8 cellular contexts compared by ENCODE assay signal in genomic region chr10:42637648-42638052, GRCh38. TPM values are rescaled to one million over a fixed set of nuclear protein-coding genes. Genes with fewer than 3 reads are reported as not detected.
DNase-seq lines count a peak whose midpoint lies in the region; ATAC-seq and TF ChIP-seq lines count a peak whose summit lies in the region.

No MANE protein-coding gene starts in this region.

- H3K36me3 ChIP-seq in GM23338 (ENCODE audit: insufficient read depth) (no peaks in the 10 kb centered on the region), skeletal muscle tissue (ENCODE audit: control insufficient read depth in 3 of 3, insufficient read depth in 3 of 3, low read length in 3 of 3) (peaks cover 0 to 4% (median under 1%) of the 10 kb centered on the region in 3 donors)

- H3K27me3 Mint-ChIP-seq in GM23338 (ENCODE audit: insufficient read depth, low read depth, poor library complexity) (peaks cover 7% of the 10 kb centered on the region), T-helper 17 cell (no peaks in the 10 kb centered on the region)

- no peaks in the 10 kb centered on the region for H4K20me1 ChIP-seq in GM23338 (replicated peaks; ENCODE audit: insufficient read depth)

- H3K4me1 ChIP-seq in GM23338 (ENCODE audit: insufficient read depth): peaks cover 6% of the 10 kb centered on the region
- peaks cover 4 to 17% (median 6%) of the 10 kb centered on the region in 3 donors for H3K4me1 ChIP-seq in skeletal muscle tissue (ENCODE audit: control insufficient read depth in 3 of 3, insufficient read depth in 3 of 3, low read length in 3 of 3)

- no peaks in the 10 kb centered on the region for H3K9me3 ChIP-seq in T-helper 17 cell (ENCODE audit: control insufficient read depth, low read length, poor library complexity, severe bottlenecking)
- H3K9me3 ChIP-seq in skeletal muscle tissue (ENCODE audit: control insufficient read depth in 3 of 3, low read length in 3 of 3): no peaks in the 10 kb centered on the region

- H2AFZ ChIP-seq in GM23338: peak overlapping the region; percentile 60

- peaks cover 12% of the 10 kb centered on the region; the same call in 2 of the 3 replicates for H3K4me1 Mint-ChIP-seq in GM23338
- peaks cover 31% of the 10 kb centered on the region for H3K4me1 Mint-ChIP-seq in T-helper 17 cell

- H3F3A ChIP-seq in GM23338 (replicated peaks; ENCODE audit: low read depth): no peaks in the 10 kb centered on the region

- H3K27ac ChIP-seq in GM23338 (ENCODE audit: low read depth): peak overlapping the region; percentile 75
- H3K27ac ChIP-seq in skeletal muscle tissue (ENCODE audit: low read depth, low read length): peak overlapping the region; percentile 75

- H3K4me2 ChIP-seq in GM23338: peak overlapping the region; percentile 84

- H3K36me3 Mint-ChIP-seq in GM23338 (ENCODE audit: low read depth) (peaks cover 34% of the 10 kb centered on the region), T-helper 17 cell (ENCODE audit: low read depth) (peaks cover 7% of the 10 kb centered on the region)

- H3K4me3 ChIP-seq in GM23338: peak overlapping the region; percentile 84
- peak overlapping the region; percentile 76 to 97 for H3K4me3 ChIP-seq in foreskin fibroblast (ENCODE audit: low read depth in 1 of 2, low read length in 2 of 2)
- H3K4me3 ChIP-seq in skeletal muscle tissue (ENCODE audit: low read length in 3 of 3): peak overlapping the region; percentile 89 to 97 (median 94)

- DNase-seq in GM23338 (ENCODE audit: low spot score) (no peak), T-helper 17 cell (no peak), foreskin fibroblast (no peak), NCI-H2171 treated with DMSO at 0.1 percent for 48 hours (lab: John Stamatoyannopoulos, UW) (no peak), EL (no peak)

- H3K4me3 Mint-ChIP-seq in GM23338 (peak overlapping the region; percentile 88), T-helper 17 cell (peak overlapping the region; percentile 96)

- peak overlapping the region; percentile 76 to 94 (median 87) for H3K9ac ChIP-seq in skeletal muscle tissue (ENCODE audit: low read depth in 1 of 3, low read length in 3 of 3)

- peak overlapping the region; percentile 95 for H3K27ac Mint-ChIP-seq in GM23338
- peak overlapping the region; percentile 96 for H3K27ac Mint-ChIP-seq in T-helper 17 cell

- no peaks in the 10 kb centered on the region; the same call in 2 of the 3 replicates for H3K9me3 Mint-ChIP-seq in GM23338

- no peak for TF ChIP-seq CTCF in GM23338 (conservative IDR thresholded peaks at IDR 0.05; ENCODE audit: low read depth in 2 of 2)
- TF ChIP-seq CTCF in foreskin fibroblast (IDR thresholded peaks at IDR 0.05; ENCODE audit: low read depth, low read length): no peak

- H3K27me3 ChIP-seq in GM23338 (ENCODE audit: insufficient read depth) (no peaks in the 10 kb centered on the region), skeletal muscle tissue (ENCODE audit: control insufficient read depth in 3 of 3, insufficient read depth in 3 of 3, low read length in 3 of 3) (no peaks in the 10 kb centered on the region)

- ATAC-seq in GM23338 (peak; percentile 8), T-helper 17 cell (no peak), GM21737 (IDR thresholded peaks at IDR 0.05; ENCODE audit: unreplicated experiment) (no peak), esophagus mucosa (no peak)

- H3K79me2 ChIP-seq in GM23338 (replicated peaks; ENCODE audit: insufficient read depth): peaks cover 37% of the 10 kb centered on the region

- no peaks in the 10 kb centered on the region for H3K9me2 ChIP-seq in GM23338 (ENCODE audit: insufficient read depth)

TF ChIP-seq in GM23338, 12 proteins besides CTCF, POLR2A, EP300 and RAD21 (continues in another document):
- TF ChIP-seq, protein P1, sequence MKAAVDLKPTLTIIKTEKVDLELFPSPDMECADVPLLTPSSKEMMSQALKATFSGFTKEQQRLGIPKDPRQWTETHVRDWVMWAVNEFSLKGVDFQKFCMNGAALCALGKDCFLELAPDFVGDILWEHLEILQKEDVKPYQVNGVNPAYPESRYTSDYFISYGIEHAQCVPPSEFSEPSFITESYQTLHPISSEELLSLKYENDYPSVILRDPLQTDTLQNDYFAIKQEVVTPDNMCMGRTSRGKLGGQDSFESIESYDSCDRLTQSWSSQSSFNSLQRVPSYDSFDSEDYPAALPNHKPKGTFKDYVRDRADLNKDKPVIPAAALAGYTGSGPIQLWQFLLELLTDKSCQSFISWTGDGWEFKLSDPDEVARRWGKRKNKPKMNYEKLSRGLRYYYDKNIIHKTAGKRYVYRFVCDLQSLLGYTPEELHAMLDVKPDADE (IDR thresholded peaks at IDR 0.05): no peak
- TF ChIP-seq CREB1 (CRISPR knock-in tag; IDR thresholded peaks at IDR 0.05; ENCODE audit: low read depth) (no peak), EZH2 (IDR thresholded peaks at IDR 0.05; ENCODE audit: low read depth, unreplicated experiment) (no peak), STAT1 (IDR thresholded peaks at IDR 0.05; ENCODE audit: unreplicated experiment) (no peak), NANOG (IDR thresholded peaks at IDR 0.05; ENCODE audit: borderline replicate concordance) (no peak), POLR2AphosphoS5 (IDR thresholded peaks at IDR 0.05; ENCODE audit: low read depth) (no peak), ZNF331 (CRISPR knock-in tag; IDR thresholded peaks at IDR 0.05; ENCODE audit: low read depth) (no peak)
- TF ChIP-seq, protein P2, sequence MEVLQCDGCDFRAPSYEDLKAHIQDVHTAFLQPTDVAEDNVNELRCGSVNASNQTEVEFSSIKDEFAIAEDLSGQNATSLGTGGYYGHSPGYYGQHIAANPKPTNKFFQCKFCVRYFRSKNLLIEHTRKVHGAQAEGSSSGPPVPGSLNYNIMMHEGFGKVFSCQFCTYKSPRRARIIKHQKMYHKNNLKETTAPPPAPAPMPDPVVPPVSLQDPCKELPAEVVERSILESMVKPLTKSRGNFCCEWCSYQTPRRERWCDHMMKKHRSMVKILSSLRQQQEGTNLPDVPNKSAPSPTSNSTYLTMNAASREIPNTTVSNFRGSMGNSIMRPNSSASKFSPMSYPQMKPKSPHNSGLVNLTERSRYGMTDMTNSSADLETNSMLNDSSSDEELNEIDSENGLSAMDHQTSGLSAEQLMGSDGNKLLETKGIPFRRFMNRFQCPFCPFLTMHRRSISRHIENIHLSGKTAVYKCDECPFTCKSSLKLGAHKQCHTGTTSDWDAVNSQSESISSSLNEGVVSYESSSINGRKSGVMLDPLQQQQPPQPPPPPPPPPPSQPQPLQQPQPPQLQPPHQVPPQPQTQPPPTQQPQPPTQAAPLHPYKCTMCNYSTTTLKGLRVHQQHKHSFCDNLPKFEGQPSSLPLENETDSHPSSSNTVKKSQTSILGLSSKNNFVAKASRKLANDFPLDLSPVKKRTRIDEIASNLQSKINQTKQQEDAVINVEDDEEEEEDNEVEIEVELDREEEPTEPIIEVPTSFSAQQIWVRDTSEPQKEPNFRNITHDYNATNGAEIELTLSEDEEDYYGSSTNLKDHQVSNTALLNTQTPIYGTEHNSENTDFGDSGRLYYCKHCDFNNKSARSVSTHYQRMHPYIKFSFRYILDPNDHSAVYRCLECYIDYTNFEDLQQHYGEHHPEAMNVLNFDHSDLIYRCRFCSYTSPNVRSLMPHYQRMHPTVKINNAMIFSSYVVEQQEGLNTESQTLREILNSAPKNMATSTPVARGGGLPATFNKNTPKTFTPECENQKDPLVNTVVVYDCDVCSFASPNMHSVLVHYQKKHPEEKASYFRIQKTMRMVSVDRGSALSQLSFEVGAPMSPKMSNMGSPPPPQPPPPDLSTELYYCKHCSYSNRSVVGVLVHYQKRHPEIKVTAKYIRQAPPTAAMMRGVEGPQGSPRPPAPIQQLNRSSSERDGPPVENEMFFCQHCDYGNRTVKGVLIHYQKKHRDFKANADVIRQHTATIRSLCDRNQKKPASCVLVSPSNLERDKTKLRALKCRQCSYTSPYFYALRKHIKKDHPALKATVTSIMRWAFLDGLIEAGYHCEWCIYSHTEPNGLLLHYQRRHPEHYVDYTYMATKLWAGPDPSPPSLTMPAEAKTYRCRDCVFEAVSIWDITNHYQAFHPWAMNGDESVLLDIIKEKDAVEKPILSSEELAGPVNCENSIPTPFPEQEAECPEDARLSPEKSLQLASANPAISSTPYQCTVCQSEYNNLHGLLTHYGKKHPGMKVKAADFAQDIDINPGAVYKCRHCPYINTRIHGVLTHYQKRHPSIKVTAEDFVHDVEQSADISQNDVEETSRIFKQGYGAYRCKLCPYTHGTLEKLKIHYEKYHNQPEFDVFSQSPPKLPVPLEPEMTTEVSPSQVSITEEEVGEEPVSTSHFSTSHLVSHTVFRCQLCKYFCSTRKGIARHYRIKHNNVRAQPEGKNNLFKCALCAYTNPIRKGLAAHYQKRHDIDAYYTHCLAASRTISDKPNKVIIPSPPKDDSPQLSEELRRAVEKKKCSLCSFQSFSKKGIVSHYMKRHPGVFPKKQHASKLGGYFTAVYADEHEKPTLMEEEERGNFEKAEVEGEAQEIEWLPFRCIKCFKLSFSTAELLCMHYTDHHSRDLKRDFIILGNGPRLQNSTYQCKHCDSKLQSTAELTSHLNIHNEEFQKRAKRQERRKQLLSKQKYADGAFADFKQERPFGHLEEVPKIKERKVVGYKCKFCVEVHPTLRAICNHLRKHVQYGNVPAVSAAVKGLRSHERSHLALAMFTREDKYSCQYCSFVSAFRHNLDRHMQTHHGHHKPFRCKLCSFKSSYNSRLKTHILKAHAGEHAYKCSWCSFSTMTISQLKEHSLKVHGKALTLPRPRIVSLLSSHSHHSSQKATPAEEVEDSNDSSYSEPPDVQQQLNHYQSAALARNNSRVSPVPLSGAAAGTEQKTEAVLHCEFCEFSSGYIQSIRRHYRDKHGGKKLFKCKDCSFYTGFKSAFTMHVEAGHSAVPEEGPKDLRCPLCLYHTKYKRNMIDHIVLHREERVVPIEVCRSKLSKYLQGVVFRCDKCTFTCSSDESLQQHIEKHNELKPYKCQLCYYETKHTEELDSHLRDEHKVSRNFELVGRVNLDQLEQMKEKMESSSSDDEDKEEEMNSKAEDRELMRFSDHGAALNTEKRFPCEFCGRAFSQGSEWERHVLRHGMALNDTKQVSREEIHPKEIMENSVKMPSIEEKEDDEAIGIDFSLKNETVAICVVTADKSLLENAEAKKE (CRISPR knock-in tag; IDR thresholded peaks at IDR 0.05): no peak

RNA-seq across cellular contexts. Expression of gene ZNF33B, which starts 0.7 kb away (rescaled TPM):
- 16.7 and 17.2 TPM in 2 replicates for total RNA-seq in GM23338 (2014; rRNA removed; shearing (Covaris generic))
- 8.0 and 14.4 TPM in 2 replicates for polyA plus RNA-seq in GM23338 (2016; fragmentation: Nextera tagmentation; extraction: Ambion mirVana)
- total RNA-seq in T-helper 17 cell (10 to 100 TPM; 28.1 to 32.1 TPM), skeletal muscle tissue (8.4 TPM), esophagus mucosa (13.2 TPM)
